ENCODE assay signal across 20 cellular contexts in genomic region chr11:112762686-112763048, GRCh38.
DNase-seq lines count a peak whose midpoint lies in the region; ATAC-seq and TF ChIP-seq lines count a peak whose summit lies in the region.
"Had no signal": no experiment of that assay in that cellular context is flagged by ENCODE, and none has a peak within 500 bp of the region (broad histone marks: within the 10 kb centered on the region; RNA-seq: fewer than 3 reads in every experiment).

No MANE protein-coding gene starts in this region.

- no peak overlapping the region for H3K18ac ChIP-seq in neuronal stem cell (ENCODE audit: low read length)

- H3K4me3 ChIP-seq in sigmoid colon (no peak overlapping the region), neuronal stem cell (ENCODE audit: low read length in 2 of 2) (no peak overlapping the region)

- H4K8ac ChIP-seq in neuronal stem cell (ENCODE audit: low read depth, low read length) = no peak overlapping the region

- H3K36me3 ChIP-seq in sigmoid colon = no peaks in the 10 kb centered on the region
- H3K36me3 ChIP-seq in neuronal stem cell (replicated peaks in 1 of 2; ENCODE audit: control insufficient read depth in 2 of 2, insufficient read depth in 2 of 2, low read length in 2 of 2) = no peaks in the 10 kb centered on the region
- H3K36me3 ChIP-seq: BE2C had no signal

- H3K9me3 Mint-ChIP-seq in brain = no peaks in the 10 kb centered on the region
- H3K9me3 Mint-ChIP-seq: T-cell had no signal

- H3K4me1 ChIP-seq in sigmoid colon (peaks cover 0 to 22% (median 2%) of the 10 kb centered on the region in 4 donors), neuronal stem cell (ENCODE audit: control insufficient read depth in 2 of 2, insufficient read depth in 1 of 2, low read depth in 1 of 2, low read length in 2 of 2) (peaks cover 0 to 5% of the 10 kb centered on the region in 2 donors)
- H3K4me1 ChIP-seq: BE2C, Caco-2 had no signal

- no peak overlapping the region for H2BK15ac ChIP-seq in neuronal stem cell (ENCODE audit: low read length)

- no peak overlapping the region for H2BK5ac ChIP-seq in neuronal stem cell (ENCODE audit: low read length)

- in situ Hi-C loops in ACHN (cut with HindIII; ENCODE audit: low pct_ligation_motif_present, low pct_unique_long_range_greater_than_20kb, low sequenced_read_pairs) = no loop called here

- peaks cover 4% of the 10 kb centered on the region for H3K27me3 Mint-ChIP-seq in brain
- H3K27me3 Mint-ChIP-seq: CD4-positive, CD25-positive, alpha-beta regulatory T cell had no signal

- no peak overlapping the region for H3K4ac ChIP-seq in neuronal stem cell (ENCODE audit: low read length)

- no peak overlapping the region for H3K4me2 ChIP-seq in neuronal stem cell (ENCODE audit: insufficient read depth, low read length, poor library complexity, severe bottlenecking)
- H3K4me2 ChIP-seq: SK-N-SH had no signal

- no peak overlapping the region for H3K23ac ChIP-seq in neuronal stem cell (ENCODE audit: low read depth, low read length, poor library complexity)

- H2AK5ac ChIP-seq in neuronal stem cell (ENCODE audit: low read depth, low read length) = no peak overlapping the region

- H3K9ac ChIP-seq in neuronal stem cell (ENCODE audit: low read depth, low read length, poor library complexity) = no peak overlapping the region
- H3K9ac ChIP-seq: SK-N-SH had no signal

- ATAC-seq in GM18861 (IDR thresholded peaks at IDR 0.05; ENCODE audit: unreplicated experiment) = no peak
- ATAC-seq: T-cell had no signal

- TF ChIP-seq EP300 in sigmoid colon (IDR thresholded peaks at IDR 0.05) = no peak

- no peak overlapping the region for H2BK120ac ChIP-seq in neuronal stem cell (ENCODE audit: low read depth, low read length)

- TF ChIP-seq CTCF in brain (conservative IDR thresholded peaks at IDR 0.05) (no peak), sigmoid colon (IDR thresholded peaks at IDR 0.05) (no peak)

- H3K79me1 ChIP-seq in neuronal stem cell (ENCODE audit: low read depth, low read length) = no peaks in the 10 kb centered on the region

- H3K27ac ChIP-seq in sigmoid colon (no peak overlapping the region), neuronal stem cell (replicated peaks; ENCODE audit: low read length) (no peak overlapping the region)

- no peak overlapping the region for H2AFZ ChIP-seq in neuronal stem cell (ENCODE audit: low read length)

- no peak overlapping the region for H3K14ac ChIP-seq in neuronal stem cell (ENCODE audit: low read length)

- peak; percentile 34 to 47 for DNase-seq in NCI-H187 (lab: John Stamatoyannopoulos, UW)
- no peak for DNase-seq in NCI-H187 treated with DMSO at 0.1 percent for 48 hours (lab: John Stamatoyannopoulos, UW)
- DNase-seq in NCI-H2029 treated with DMSO at 0.1 percent for 48 hours (lab: John Stamatoyannopoulos, UW) = peak; percentile 32
- DNase-seq in sigmoid colon = peak; percentile 24
- DNase-seq in ACHN = no peak
- no peak for DNase-seq in neuronal stem cell (ENCODE audit: low spot score)
- DNase-seq: BE2C; Caco-2; CD4-positive, CD25-positive, alpha-beta regulatory T cell; KG1; MV-4-11; NCI-H1417 treated with DMSO at 0.1 percent for 48 hours; NCI-H2081 treated with DMSO at 0.1 percent for 48 hours; NCI-H446 treated with DMSO at 0.1 percent for 48 hours; OCI-M1; SHP77 treated with DMSO at 0.1 percent for 48 hours; SK-N-SH; T-cell had no signal

- TF ChIP-seq POLR2A in sigmoid colon (IDR thresholded peaks at IDR 0.05) = no peak

- H3K4me3 Mint-ChIP-seq in brain = no peak overlapping the region
- H3K4me3 Mint-ChIP-seq: CD4-positive, CD25-positive, alpha-beta regulatory T cell; T-cell had no signal

- H2BK12ac ChIP-seq in neuronal stem cell (ENCODE audit: low read length) = no peak overlapping the region

- H3K9me3 ChIP-seq in sigmoid colon (no peaks in the 10 kb centered on the region), neuronal stem cell (replicated peaks in 1 of 2; ENCODE audit: control insufficient read depth in 2 of 2, insufficient read depth in 1 of 2, low read depth in 1 of 2, low read length in 2 of 2) (peaks cover 0 to 1% of the 10 kb centered on the region in 2 donors)
- H3K9me3 ChIP-seq: BE2C, Caco-2, SK-N-SH had no signal

- intact Hi-C loops in sigmoid colon (cut with DNase I) = no loop called here

- H3K27ac Mint-ChIP-seq in brain = peak overlapping the region in 3 of 5 experiments; percentile 17 to 78 (median 21)
- H3K27ac Mint-ChIP-seq: T-cell had no signal

- peaks cover 39% of the 10 kb centered on the region for H3K4me1 Mint-ChIP-seq in brain
- H3K4me1 Mint-ChIP-seq: CD4-positive, CD25-positive, alpha-beta regulatory T cell; T-cell had no signal

- no peaks in the 10 kb centered on the region for H3K36me3 Mint-ChIP-seq in brain
- H3K36me3 Mint-ChIP-seq: CD4-positive, CD25-positive, alpha-beta regulatory T cell; T-cell had no signal

- no peak overlapping the region for H4K91ac ChIP-seq in neuronal stem cell (ENCODE audit: low read depth, low read length, poor library complexity)

- 55 to 66% methylated on average over 4 of the region's 4 CpGs for WGBS in sigmoid colon, 2 donors
- no CpG with 5 or more reads among the region's 4 CpGs for WGBS in neuronal stem cell (ENCODE audit: extremely low coverage in 2 of 2, insufficient read length in 2 of 2, insufficient replicate concordance in 1 of 2), 2 donors

- H3K27me3 ChIP-seq in sigmoid colon = no peaks in the 10 kb centered on the region
- no peaks in the 10 kb centered on the region for H3K27me3 ChIP-seq in neuronal stem cell (ENCODE audit: control insufficient read depth in 3 of 3, insufficient read depth in 3 of 3, low read depth in 1 of 3, low read length in 3 of 3)
- H3K27me3 ChIP-seq: BE2C had no signal

Comparison
In these comparisons a context has a peak if more than half of its experiments do, and no peak if none do; other contexts are left out.
1. DNase-seq: peak in NCI-H187 (2 of 2), NCI-H2029 treated with DMSO at 0.1 percent for 48 hours (single experiment) and sigmoid colon (single experiment); none in NCI-H187 treated with DMSO at 0.1 percent for 48 hours (single experiment), ACHN (single experiment) and neuronal stem cell (single experiment).